In genomic region chr2:206083602-206084467, GRCh38 we compare ENCODE assay signal across 8 cellular contexts. TPM values are rescaled to one million over a fixed set of nuclear protein-coding genes. Genes with fewer than 3 reads are reported as not detected.
DNase-seq lines count a peak whose midpoint lies in the region; ATAC-seq and TF ChIP-seq lines count a peak whose summit lies in the region.

No MANE protein-coding gene starts in this region.

- H3K27me3 Mint-ChIP-seq in stimulated activated naive CD8-positive, alpha-beta T cell treated with anti-CD3 and anti-CD28 coated beads, Interleukin-15, amount 100 ng/mL, for 72 hours = no peaks in the 10 kb centered on the region

- H3K27ac Mint-ChIP-seq in stimulated activated naive CD8-positive, alpha-beta T cell treated with anti-CD3 and anti-CD28 coated beads, Interleukin-15, amount 100 ng/mL, for 72 hours = peak overlapping the region; percentile 99

- peaks cover 46% of the 10 kb centered on the region for H3K4me1 Mint-ChIP-seq in stimulated activated naive CD8-positive, alpha-beta T cell treated with anti-CD3 and anti-CD28 coated beads, Interleukin-15, amount 100 ng/mL, for 72 hours

- TF ChIP-seq CTCF in 22Rv1 (IDR thresholded peaks at IDR 0.05) (no peak), GM13976 (IDR thresholded peaks at IDR 0.05; ENCODE audit: borderline replicate concordance, control extremely low read depth, extremely low read depth, insufficient read depth, missing control alignments) (no peak), brain microvascular endothelial cell (IDR thresholded peaks at IDR 0.05; ENCODE audit: low read depth, low read length, missing control alignments) (no peak), left lung (IDR thresholded peaks at IDR 0.05) (no peak)

- intact Hi-C loops in left lung (cut with DNase I) = loop anchor here in 1 of 2 donors (10.0 kb wide), 1 partner anchor 71 kb away; the partner anchor contains the start of genes EEF1B2 and NDUFS1

- no peaks in the 10 kb centered on the region for H3K9me3 Mint-ChIP-seq in stimulated activated naive CD8-positive, alpha-beta T cell treated with anti-CD3 and anti-CD28 coated beads, Interleukin-15, amount 100 ng/mL, for 72 hours

- peaks cover 15 to 58% of the 10 kb centered on the region in 2 donors for H3K4me1 ChIP-seq in left lung

- peak overlapping the region; percentile 97 to 99 for H3K4me3 Mint-ChIP-seq in stimulated activated naive CD8-positive, alpha-beta T cell treated with anti-CD3 and anti-CD28 coated beads, Interleukin-15, amount 100 ng/mL, for 72 hours

- H3K36me3 ChIP-seq in brain microvascular endothelial cell (replicated peaks) (no peaks in the 10 kb centered on the region), left lung (no peaks in the 10 kb centered on the region)

- H3K9me3 ChIP-seq in left lung = no peaks in the 10 kb centered on the region

- in situ Hi-C loops in GM13976 (cut with MboI; ENCODE audit: low sequenced_read_pairs, unreplicated experiment) = no loop called here
- in situ Hi-C loops in brain microvascular endothelial cell (cut with HindIII; ENCODE audit: low pct_ligation_motif_present, low sequenced_read_pairs) = no loop called here

- H3K27ac ChIP-seq in 22Rv1 (peak overlapping the region; percentile 99), brain microvascular endothelial cell (no peak overlapping the region), left lung (peak overlapping the region; percentile 96 to 99)

- ATAC-seq in left lung (peak; percentile 5), GM18861 (IDR thresholded peaks at IDR 0.05; ENCODE audit: unreplicated experiment) (no peak), esophagus mucosa (no peak)
- peak; percentile 19 for ATAC-seq in stimulated activated naive CD8-positive, alpha-beta T cell treated with anti-CD3 and anti-CD28 coated beads, Interleukin-15, amount 100 ng/mL, for 72 hours

- H3K27me3 ChIP-seq in brain microvascular endothelial cell (replicated peaks) (no peaks in the 10 kb centered on the region), left lung (no peaks in the 10 kb centered on the region)

- DNase-seq in GM13976 (ENCODE audit: low spot score) = peak; percentile 49
- peak; percentile 9 for DNase-seq in NCI-H774 (lab: John Stamatoyannopoulos, UW)
- no peak for DNase-seq in brain microvascular endothelial cell
- DNase-seq in left lung = no peak
- DNase-seq in stimulated activated naive CD8-positive, alpha-beta T cell treated with anti-CD3 and anti-CD28 coated beads, Interleukin-15, amount 100 ng/mL, for 72 hours = peak; percentile 30

- peak overlapping the region; percentile 79 for H3K4me3 ChIP-seq in brain microvascular endothelial cell (ENCODE audit: low read depth, low read length)
- H3K4me3 ChIP-seq in left lung = peak overlapping the region; percentile 80 to 87

RNA-seq across cellular contexts. Expression of gene INO80D, which starts 2.1 kb away (rescaled TPM):
- total RNA-seq in left lung (10 to 100 TPM; 19.9 to 21.9 TPM), esophagus mucosa (18.8 TPM)

Comparison
In these comparisons a context has a peak if more than half of its experiments do, and no peak if none do; other contexts are left out.
1. DNase-seq: peak in GM13976 (single experiment), NCI-H774 (single experiment) and stimulated activated naive CD8-positive, alpha-beta T cell treated with anti-CD3 and anti-CD28 coated beads, Interleukin-15, amount 100 ng/mL, for 72 hours (2 of 2); none in brain microvascular endothelial cell (single experiment) and left lung (0 of 2).
2. ATAC-seq: peak in left lung (single experiment) and stimulated activated naive CD8-positive, alpha-beta T cell treated with anti-CD3 and anti-CD28 coated beads, Interleukin-15, amount 100 ng/mL, for 72 hours (single experiment); none in GM18861 (single experiment) and esophagus mucosa (single experiment).